In the genomic region with DNA sequence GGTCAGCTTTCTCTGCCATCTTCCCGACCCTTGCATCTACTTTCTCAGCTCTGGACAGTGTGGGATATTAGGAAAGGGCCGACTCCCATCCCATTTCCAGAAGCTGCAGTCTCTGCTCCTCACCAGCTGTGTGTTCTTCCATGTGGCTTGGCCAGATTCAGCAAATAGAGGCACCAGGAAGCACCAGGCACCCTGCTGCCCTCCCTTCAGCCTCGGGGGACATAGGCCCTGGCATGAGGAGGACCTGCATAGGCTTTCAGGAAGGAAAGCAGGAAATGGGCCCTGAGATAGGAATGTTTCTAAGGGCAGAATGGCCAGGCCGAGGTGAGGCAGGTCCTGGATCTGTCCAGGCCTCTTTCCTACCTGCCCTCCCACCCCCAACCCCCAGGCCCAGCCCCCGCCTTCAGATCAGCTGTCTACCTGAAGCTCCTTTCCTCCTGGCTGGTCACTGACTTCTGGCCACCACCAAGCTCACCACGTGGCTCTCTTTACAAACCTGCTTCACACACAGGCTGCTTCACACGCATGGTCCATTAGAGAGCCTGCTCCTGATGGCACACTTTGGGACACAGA, we compare ENCODE assay signal across 13 cellular contexts. TPM values are rescaled to one million over a fixed set of nuclear protein-coding genes. Genes with fewer than 3 reads are reported as not detected.
A peak's percentile ranks its signal among the peaks of the same experiment; 100 is the strongest.
DNase-seq lines count a peak whose midpoint lies in the region; ATAC-seq, FAIRE-seq and TF ChIP-seq lines count a peak whose summit lies in the region.
"Had no signal": no experiment of that assay in that cellular context is flagged by ENCODE, and none has a peak within 500 bp of the region (broad histone marks: within the 10 kb centered on the region; RNA-seq: fewer than 3 reads in every experiment).

No MANE protein-coding gene starts in this region.

- no peak for TF ChIP-seq POLR2A in H54 (IDR thresholded peaks at IDR 0.05; ENCODE audit: low read depth, low read length)

- intact Hi-C loops in activated CD4-positive, alpha-beta memory T cell treated with anti-CD3 and anti-CD28 coated beads for 36 hours (cut with micrococcal nuclease): no loop called here

- no peaks in the 10 kb centered on the region for H3K27me3 Mint-ChIP-seq in activated CD4-positive, alpha-beta memory T cell treated with anti-CD3 and anti-CD28 coated beads for 36 hours
- H3K27me3 Mint-ChIP-seq in activated CD4-positive, alpha-beta memory T cell treated with anti-CD3 and anti-CD28 coated beads, Interleukin-2, amount 10 ng/mL, durations not matched to agents 7 days and 5 days: no peaks in the 10 kb centered on the region
- H3K27me3 Mint-ChIP-seq in stimulated activated memory B cell treated with anti-CD40 and anti-IgM and Interleukin-4, amounts not matched to agents 10 μg/mL and 1 μg/mL and 100 μg/mL, for 72 hours: peaks cover 6% of the 10 kb centered on the region

- no peaks in the 10 kb centered on the region for H3K4me1 ChIP-seq in RWPE2 (ENCODE audit: insufficient read depth, poor library complexity, severe bottlenecking)
- H3K4me1 ChIP-seq: ascending aorta had no signal

- peaks cover 16% of the 10 kb centered on the region for H3K4me1 Mint-ChIP-seq in activated CD4-positive, alpha-beta memory T cell treated with anti-CD3 and anti-CD28 coated beads for 36 hours (ENCODE audit: low read depth)
- peaks cover 9% of the 10 kb centered on the region for H3K4me1 Mint-ChIP-seq in activated CD4-positive, alpha-beta memory T cell treated with anti-CD3 and anti-CD28 coated beads, Interleukin-2, amount 10 ng/mL, durations not matched to agents 7 days and 5 days
- H3K4me1 Mint-ChIP-seq in stimulated activated memory B cell treated with anti-CD40 and anti-IgM and Interleukin-4, amounts not matched to agents 10 μg/mL and 1 μg/mL and 100 μg/mL, for 72 hours: peaks cover 5% of the 10 kb centered on the region

- H3K36me3 ChIP-seq in RWPE2 (ENCODE audit: low read depth): no peaks in the 10 kb centered on the region
- H3K36me3 ChIP-seq: ascending aorta, ovary, tibial nerve had no signal

- H3K27ac Mint-ChIP-seq in activated CD4-positive, alpha-beta memory T cell treated with anti-CD3 and anti-CD28 coated beads for 36 hours: peak overlapping the region; percentile 8
- H3K27ac Mint-ChIP-seq in activated CD4-positive, alpha-beta memory T cell treated with anti-CD3 and anti-CD28 coated beads, Interleukin-2, amount 10 ng/mL, durations not matched to agents 7 days and 5 days: no peak overlapping the region
- H3K27ac Mint-ChIP-seq in stimulated activated memory B cell treated with anti-CD40 and anti-IgM and Interleukin-4, amounts not matched to agents 10 μg/mL and 1 μg/mL and 100 μg/mL, for 72 hours: peak overlapping the region; percentile 72

- POLR2A ChIA-PET in activated CD4-positive, alpha-beta memory T cell treated with anti-CD3 and anti-CD28 coated beads for 36 hours (lab: Charles Lee): interaction anchor here (1.2 to 1.5 kb wide), 2 partner anchors 21 to 27 kb away, joined by 4 to 5 read pairs; a partner anchor contains a TSS
- POLR2A ChIA-PET in activated CD4-positive, alpha-beta memory T cell treated with anti-CD3 and anti-CD28 coated beads, Interleukin-2, amount 10 ng/mL, durations not matched to agents 7 days and 5 days (lab: Charles Lee): interaction anchor here (1.3 to 2.3 kb wide), 2 partner anchors 27 to 199 kb away, joined by 3 to 10 read pairs; a partner anchor contains a TSS

- FAIRE-seq in H54 (lab: Jason Lieb, UNC): no peak

- no peak for TF ChIP-seq CTCF in RWPE2 (IDR thresholded peaks at IDR 0.05; ENCODE audit: poor library complexity, severe bottlenecking)

- no peaks in the 10 kb centered on the region for H3K9me3 ChIP-seq in RWPE2 (ENCODE audit: severe bottlenecking)
- H3K9me3 ChIP-seq: ascending aorta, ovary, tibial nerve had no signal

- no peak overlapping the region for H3K4me3 Mint-ChIP-seq in activated CD4-positive, alpha-beta memory T cell treated with anti-CD3 and anti-CD28 coated beads for 36 hours
- no peak overlapping the region for H3K4me3 Mint-ChIP-seq in activated CD4-positive, alpha-beta memory T cell treated with anti-CD3 and anti-CD28 coated beads, Interleukin-2, amount 10 ng/mL, durations not matched to agents 7 days and 5 days
- no peak overlapping the region for H3K4me3 Mint-ChIP-seq in stimulated activated memory B cell treated with anti-CD40 and anti-IgM and Interleukin-4, amounts not matched to agents 10 μg/mL and 1 μg/mL and 100 μg/mL, for 72 hours

- H3K36me3 Mint-ChIP-seq in activated CD4-positive, alpha-beta memory T cell treated with anti-CD3 and anti-CD28 coated beads for 36 hours: no peaks in the 10 kb centered on the region
- H3K36me3 Mint-ChIP-seq in activated CD4-positive, alpha-beta memory T cell treated with anti-CD3 and anti-CD28 coated beads, Interleukin-2, amount 10 ng/mL, durations not matched to agents 7 days and 5 days (ENCODE audit: low read depth): no peaks in the 10 kb centered on the region
- H3K36me3 Mint-ChIP-seq in stimulated activated memory B cell treated with anti-CD40 and anti-IgM and Interleukin-4, amounts not matched to agents 10 μg/mL and 1 μg/mL and 100 μg/mL, for 72 hours: no peaks in the 10 kb centered on the region

- CTCF ChIA-PET in activated CD4-positive, alpha-beta memory T cell treated with anti-CD3 and anti-CD28 coated beads for 36 hours (lab: Charles Lee): interaction anchor here (1.0 to 1.3 kb wide), 3 partner anchors 9 to 223 kb away, joined by 3 to 6 read pairs (median 4); no protein-coding TSS in a partner anchor
- CTCF ChIA-PET in activated CD4-positive, alpha-beta memory T cell treated with anti-CD3 and anti-CD28 coated beads, Interleukin-2, amount 10 ng/mL, durations not matched to agents 7 days and 5 days (lab: Charles Lee): interaction anchor here (1.4 to 1.7 kb wide), 2 partner anchors 55 to 324 kb away, joined by 4 to 8 read pairs; no protein-coding TSS in a partner anchor

- peak; percentile 25; the same call in 1 of the 3 replicates for ATAC-seq in RWPE2 (ENCODE audit: low read depth)
- no peak for ATAC-seq in stimulated activated memory B cell treated with anti-CD40 and anti-IgM and Interleukin-4, amounts not matched to agents 10 μg/mL and 1 μg/mL and 100 μg/mL, for 72 hours
- ATAC-seq in HG03460 (IDR thresholded peaks at IDR 0.05; ENCODE audit: unreplicated experiment): no peak
- no peak for ATAC-seq in GM21526 (IDR thresholded peaks at IDR 0.05; ENCODE audit: low FRiP score, unreplicated experiment)

- H3K27me3 ChIP-seq in RWPE2 (ENCODE audit: insufficient read depth, poor library complexity, severe bottlenecking): no peaks in the 10 kb centered on the region
- H3K27me3 ChIP-seq: ascending aorta, ovary, tibial nerve had no signal

- H3K9me3 Mint-ChIP-seq in activated CD4-positive, alpha-beta memory T cell treated with anti-CD3 and anti-CD28 coated beads for 36 hours: no peaks in the 10 kb centered on the region
- H3K9me3 Mint-ChIP-seq in activated CD4-positive, alpha-beta memory T cell treated with anti-CD3 and anti-CD28 coated beads, Interleukin-2, amount 10 ng/mL, durations not matched to agents 7 days and 5 days: no peaks in the 10 kb centered on the region
- no peaks in the 10 kb centered on the region for H3K9me3 Mint-ChIP-seq in stimulated activated memory B cell treated with anti-CD40 and anti-IgM and Interleukin-4, amounts not matched to agents 10 μg/mL and 1 μg/mL and 100 μg/mL, for 72 hours

- no peak overlapping the region for H3K4me3 ChIP-seq in RWPE2 (ENCODE audit: severe bottlenecking)
- H3K4me3 ChIP-seq: ascending aorta, ovary, tibial nerve had no signal

- H3K27ac ChIP-seq in RWPE2 (ENCODE audit: poor library complexity, severe bottlenecking): no peak overlapping the region
- H3K27ac ChIP-seq: ascending aorta, ovary had no signal

- DNase-seq in activated CD4-positive, alpha-beta memory T cell treated with anti-CD3 and anti-CD28 coated beads for 36 hours: no peak
- DNase-seq in activated CD4-positive, alpha-beta memory T cell treated with anti-CD3 and anti-CD28 coated beads, Interleukin-2, amount 10 ng/mL, durations not matched to agents 7 days and 5 days: no peak
- DNase-seq in RWPE2 (ENCODE audit: low spot score) (no peak), dermis microvascular lymphatic vessel endothelial cell (ENCODE audit: low read depth in 2 of 2) (peak; percentile 11 to 33), H54 (ENCODE audit: insufficient read length, low spot score) (no peak)
- DNase-seq: kidney glomerular epithelial cell; ovary; stimulated activated CD4-positive, alpha-beta T cell treated with anti-CD3 and anti-CD28 coated beads, Interleukin-4, amount 100 ng/mL, for 24 hours had no signal

RNA-seq across cellular contexts. Expression of a gene that starts 27.5 kb away (rescaled TPM):
- total RNA-seq in activated CD4-positive, alpha-beta memory T cell treated with anti-CD3 and anti-CD28 coated beads for 36 hours: 10 to 100 TPM; 21.5 to 23.6 TPM
- 10 to 100 TPM; 27.7 to 29.3 TPM for total RNA-seq in activated CD4-positive, alpha-beta memory T cell treated with anti-CD3 and anti-CD28 coated beads, Interleukin-2, amount 10 ng/mL, durations not matched to agents 7 days and 5 days
- 14.4 and 18.1 TPM in 2 replicates for total RNA-seq in dermis microvascular lymphatic vessel endothelial cell

Comparison
In these comparisons a context has a peak if more than half of its experiments do, and no peak if none do; other contexts are left out.
1. DNase-seq: peak in dermis microvascular lymphatic vessel endothelial cell (2 of 2); none in activated CD4-positive, alpha-beta memory T cell treated with anti-CD3 and anti-CD28 coated beads for 36 hours (single experiment), activated CD4-positive, alpha-beta memory T cell treated with anti-CD3 and anti-CD28 coated beads, Interleukin-2, amount 10 ng/mL, durations not matched to agents 7 days and 5 days (single experiment), RWPE2 (single experiment) and H54 (single experiment).